In the genomic region with DNA sequence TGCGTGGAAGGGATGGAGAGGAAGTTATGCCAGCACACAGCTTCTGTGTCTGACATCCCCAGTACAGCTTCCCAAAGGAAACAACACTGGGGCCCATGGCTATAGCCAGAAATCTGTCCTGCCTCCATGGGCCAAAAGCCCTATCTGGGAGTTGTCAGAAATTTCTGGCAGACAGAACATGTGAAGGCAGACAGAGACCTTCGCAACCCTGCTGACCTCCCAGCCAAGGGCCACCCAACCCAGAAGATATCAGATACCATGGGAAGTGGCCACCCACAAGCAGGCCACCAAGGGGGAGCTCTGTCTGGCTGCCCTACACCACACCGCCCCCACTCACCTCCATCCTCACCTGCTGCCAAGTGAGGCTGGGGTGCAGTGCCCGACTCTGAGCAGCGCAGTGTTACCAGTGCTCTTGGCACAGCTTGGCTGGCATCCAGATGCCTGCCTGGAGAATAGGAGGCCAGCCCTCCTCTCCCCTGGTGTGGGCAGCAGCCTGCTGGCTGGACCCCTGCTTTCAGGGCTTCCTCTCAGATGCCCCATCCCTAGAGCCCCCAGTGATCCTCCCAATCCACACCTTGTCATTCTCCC, we compare ENCODE assay signal across 21 cellular contexts.
DNase-seq lines count a peak whose midpoint lies in the region; ATAC-seq, FAIRE-seq and TF ChIP-seq lines count a peak whose summit lies in the region.
"Had no signal": no experiment of that assay in that cellular context is flagged by ENCODE, and none has a peak within 500 bp of the region (broad histone marks: within the 10 kb centered on the region; RNA-seq: fewer than 3 reads in every experiment).

No MANE protein-coding gene starts in this region.

- H3K18ac ChIP-seq in H1 (ENCODE audit: extremely low read depth, low read length) = no peak overlapping the region

- 0 out of 2 replicates have a peak overlapping the region, but pooled peaks have one; percentile 61 for H2BK15ac ChIP-seq in H1 (ENCODE audit: low read length)

- H2BK5ac ChIP-seq in H1 (ENCODE audit: low read depth, low read length) = no peak overlapping the region

- H3K4me3 Mint-ChIP-seq in natural killer cell treated with Interleukin-12 subunit alpha and Interleukin-12 subunit beta and Interleukin-15 and Interleukin-18, amount 100 ng/mL, for 72 hours = no peak overlapping the region
- no peak overlapping the region for H3K4me3 Mint-ChIP-seq in natural killer cell
- H3K4me3 Mint-ChIP-seq: B cell, CD14-positive monocyte, HFFc6 had no signal

- H3K9ac ChIP-seq in H1 (replicated peaks in 1 of 4; ENCODE audit: extremely low read depth in 1 of 4, low read depth in 3 of 4, low read length in 3 of 4) = 0 out of 7 replicates have a peak overlapping the region, but pooled peaks of 1 of the 4 experiments have one; percentile 1

- H3K27me3 ChIP-seq in H1 (replicated peaks in 1 of 4; ENCODE audit: control insufficient read depth in 3 of 4, extremely low read depth in 1 of 4, insufficient read depth in 3 of 4, low read length in 3 of 4) = peaks cover 0 to 4% (median 0%) of the 10 kb centered on the region in 4 experiments; a peak in 1 of 7 replicates
- H3K27me3 ChIP-seq: MG63, Peyer's patch, SJSA1 had no signal

- H2BK12ac ChIP-seq in H1 (ENCODE audit: low read depth, low read length) = no peak overlapping the region

- 0 out of 2 replicates have a peak overlapping the region, but pooled peaks have one; percentile 48 for H2BK20ac ChIP-seq in H1 (ENCODE audit: low read length)

- H4K5ac ChIP-seq in H1 (ENCODE audit: insufficient read length, low read depth, low read length) = no peak overlapping the region

- no peak for TF ChIP-seq RAD21 in H1 (IDR thresholded peaks at IDR 0.05 in 1 of 2, conservative IDR thresholded peaks at IDR 0.05 in 1 of 2; ENCODE audit: low read depth in 2 of 2, low read length in 2 of 2)

- no peak for TF ChIP-seq EP300 in H1 (IDR thresholded peaks at IDR 0.05; ENCODE audit: borderline replicate concordance in 1 of 2, low read depth in 2 of 2, low read length in 2 of 2)

- no peak overlapping the region for H2AK5ac ChIP-seq in H1 (ENCODE audit: low read depth, low read length)

- H3K27ac ChIP-seq in H1 (ENCODE audit: low read depth, low read length) = no peak overlapping the region
- H3K27ac ChIP-seq: Peyer's patch, SJSA1 had no signal

- no peaks in the 10 kb centered on the region for H3K36me3 ChIP-seq in H1 (ENCODE audit: control insufficient read depth in 2 of 4, insufficient read depth in 4 of 4, low read length in 3 of 4)
- H3K36me3 ChIP-seq: MG63, Peyer's patch, SJSA1 had no signal

- H3K4me1 Mint-ChIP-seq in natural killer cell treated with Interleukin-12 subunit alpha and Interleukin-12 subunit beta and Interleukin-15 and Interleukin-18, amount 100 ng/mL, for 72 hours (ENCODE audit: low read depth in 2 of 2) = no peaks in the 10 kb centered on the region
- no peaks in the 10 kb centered on the region for H3K4me1 Mint-ChIP-seq in natural killer cell
- H3K4me1 Mint-ChIP-seq: B cell, CD14-positive monocyte had no signal

- no peak overlapping the region for H3K4me3 ChIP-seq in H1 (ENCODE audit: extremely low read depth in 1 of 4, insufficient read depth in 2 of 4, low read depth in 3 of 4, low read length in 4 of 4)
- H3K4me3 ChIP-seq: K562, MG63, Peyer's patch, SJSA1 had no signal

- H3K36me3 Mint-ChIP-seq in natural killer cell treated with Interleukin-12 subunit alpha and Interleukin-12 subunit beta and Interleukin-15 and Interleukin-18, amount 100 ng/mL, for 72 hours = no peaks in the 10 kb centered on the region
- no peaks in the 10 kb centered on the region for H3K36me3 Mint-ChIP-seq in natural killer cell
- H3K36me3 Mint-ChIP-seq: CD14-positive monocyte had no signal

- H3K27me3 Mint-ChIP-seq in natural killer cell treated with Interleukin-12 subunit alpha and Interleukin-12 subunit beta and Interleukin-15 and Interleukin-18, amount 100 ng/mL, for 72 hours = peaks cover 13 to 27% of the 10 kb centered on the region in 2 donors
- peaks cover 25 to 26% of the 10 kb centered on the region in 2 donors for H3K27me3 Mint-ChIP-seq in natural killer cell (ENCODE audit: low read depth in 2 of 2)

- CTCF ChIA-PET in H1 (lab: Charles Lee; ENCODE audit: partially characterized antibody) = interaction anchor here (1.1 to 1.6 kb wide), 6 partner anchors 8 to 100 kb away, joined by 3 to 4 read pairs (median 4); no protein-coding TSS in a partner anchor

- peak; percentile 9 to 11 for ATAC-seq in natural killer cell treated with Interleukin-12 subunit alpha and Interleukin-12 subunit beta and Interleukin-15 and Interleukin-18, amount 100 ng/mL, for 72 hours
- no peak for ATAC-seq in natural killer cell
- ATAC-seq in HG02884 (IDR thresholded peaks at IDR 0.05; ENCODE audit: unreplicated experiment) = no peak
- ATAC-seq in GM19397 (IDR thresholded peaks at IDR 0.05; ENCODE audit: unreplicated experiment) = no peak
- ATAC-seq: K562 had no signal

- no peak for TF ChIP-seq POLR2A in H1 (IDR thresholded peaks at IDR 0.05; ENCODE audit: control extremely low read depth in 1 of 2, low read depth in 2 of 2, low read length in 2 of 2)

- FAIRE-seq in H1 (lab: Jason Lieb, UNC) = no peak
- FAIRE-seq: A204.1, K562 had no signal

- POLR2A ChIA-PET in H1 (lab: Charles Lee; ENCODE audit: partially characterized antibody) = no interaction called here

- H3K23ac ChIP-seq in H1 (ENCODE audit: insufficient read length) = no peak overlapping the region

- DNase-seq in NCI-H345 (lab: John Stamatoyannopoulos, UW) (peak; percentile 62), NCI-H345 treated with DMSO at 0.1 percent for 48 hours (lab: John Stamatoyannopoulos, UW; ENCODE audit: unreplicated experiment) (no peak), natural killer cell (no peak), H1 (ENCODE audit: low read depth in 1 of 2, low spot score in 2 of 2) (no peak)
- no peak for DNase-seq in natural killer cell treated with Interleukin-12 subunit alpha and Interleukin-12 subunit beta and Interleukin-15 and Interleukin-18, amount 100 ng/mL, for 72 hours (ENCODE audit: low spot score)
- DNase-seq: H7, HFFc6, MG63, NCI-H146, NCI-H2029, NCI-H2171 treated with DMSO at 0.1 percent for 48 hours, NCI-H510A, NCI-H748 treated with DMSO at 0.1 percent for 48 hours had no signal

- H3K9me3 ChIP-seq in H1 (ENCODE audit: insufficient read depth in 2 of 2, low read depth in 1 of 2, low read length in 1 of 2) = no peaks in the 10 kb centered on the region; a peak in 1 of 4 replicates
- H3K9me3 ChIP-seq: MG63, Peyer's patch, SJSA1 had no signal

- no peaks in the 10 kb centered on the region for H3K23me2 ChIP-seq in H1 (ENCODE audit: low read depth, low read length)

- H2AFZ ChIP-seq in H1 (ENCODE audit: low read length) = no peak overlapping the region

- H3K79me1 ChIP-seq in H1 (ENCODE audit: low read depth, low read length) = no peaks in the 10 kb centered on the region

- no peak overlapping the region for H3K14ac ChIP-seq in H1 (ENCODE audit: insufficient read length)

- intact Hi-C loops in natural killer cell (cut with micrococcal nuclease) = no loop called here

- no peak overlapping the region for H3K4ac ChIP-seq in H1 (replicated peaks; ENCODE audit: insufficient read length, low read depth, low read length)

- H3K9me3 Mint-ChIP-seq in natural killer cell treated with Interleukin-12 subunit alpha and Interleukin-12 subunit beta and Interleukin-15 and Interleukin-18, amount 100 ng/mL, for 72 hours = no peaks in the 10 kb centered on the region
- H3K9me3 Mint-ChIP-seq in natural killer cell = no peaks in the 10 kb centered on the region
- H3K9me3 Mint-ChIP-seq: CD14-positive monocyte, HFFc6 had no signal

- H4K91ac ChIP-seq in H1 (replicated peaks; ENCODE audit: insufficient read length, low read length) = no peak overlapping the region

- H2BK120ac ChIP-seq in H1 (replicated peaks; ENCODE audit: low read depth, low read length) = no peak overlapping the region

- H3K27ac Mint-ChIP-seq in natural killer cell treated with Interleukin-12 subunit alpha and Interleukin-12 subunit beta and Interleukin-15 and Interleukin-18, amount 100 ng/mL, for 72 hours = no peak overlapping the region
- H3K27ac Mint-ChIP-seq in natural killer cell = no peak overlapping the region
- H3K27ac Mint-ChIP-seq: B cell, HFFc6 had no signal

- H3K79me2 ChIP-seq in H1 (ENCODE audit: control insufficient read depth in 1 of 2, insufficient read depth in 2 of 2, low read length in 2 of 2) = no peaks in the 10 kb centered on the region

- 92% methylated on average over 5 of the region's 5 CpGs; no CpG with 5 or more reads in 1 of the 2 experiments for WGBS in H1 (ENCODE audit: extremely low coverage in 1 of 2, insufficient coverage in 1 of 2, insufficient read length in 1 of 2, insufficient replicate concordance in 2 of 2, low coverage in 1 of 2, low lambda C conversion rate in 2 of 2, missing lambda C conversion rate in 1 of 2), 2 experiments

- TF ChIP-seq CTCF in natural killer cell (IDR thresholded peaks at IDR 0.05) (no peak), H1 (IDR thresholded peaks at IDR 0.05; ENCODE audit: control extremely low read depth in 1 of 3, insufficient read depth in 1 of 3, low read depth in 1 of 3, low read length in 3 of 3) (no peak)

- peaks cover 0 to 2% of the 10 kb centered on the region in 2 experiments for H4K20me1 ChIP-seq in H1 (replicated peaks in 1 of 2; ENCODE audit: control insufficient read depth in 1 of 2, insufficient read depth in 2 of 2, low read length in 2 of 2)

- no peak overlapping the region for H3K56ac ChIP-seq in H1 (replicated peaks; ENCODE audit: insufficient read length, low read depth, low read length)

- no peak overlapping the region for H3K4me2 ChIP-seq in H1 (ENCODE audit: insufficient read depth in 1 of 2, low read depth in 2 of 2, low read length in 2 of 2)

- no peak overlapping the region; the same call in 1 of the 2 replicates for H4K8ac ChIP-seq in H1 (ENCODE audit: extremely low read depth, insufficient read depth, low read length)

- H3K4me1 ChIP-seq in H1 (replicated peaks in 1 of 4; ENCODE audit: control insufficient read depth in 3 of 4, insufficient read depth in 4 of 4, low read length in 3 of 4) = peaks cover 0 to 9% (median 7%) of the 10 kb centered on the region in 4 experiments; a peak in 6 of 7 replicates
- H3K4me1 ChIP-seq: Peyer's patch, SJSA1 had no signal

TF ChIP-seq in H1, 55 proteins besides CTCF, POLR2A, EP300 and RAD21 (continues in another document):
- TF ChIP-seq ASH2L (IDR thresholded peaks at IDR 0.05; ENCODE audit: low read length) (no peak), KDM5A (IDR thresholded peaks at IDR 0.05; ENCODE audit: low read length) (no peak), ATF3 (IDR thresholded peaks at IDR 0.05; ENCODE audit: insufficient read depth, low read depth, low read length) (no peak), TBP (IDR thresholded peaks at IDR 0.05; ENCODE audit: low read depth, low read length) (no peak), TAF1 (IDR thresholded peaks at IDR 0.05; ENCODE audit: low read depth, low read length) (no peak), EZH2 (IDR thresholded peaks at IDR 0.05; ENCODE audit: low read depth, low read length, severe bottlenecking) (no peak), SRF (IDR thresholded peaks at IDR 0.05; ENCODE audit: low read depth, low read length) (no peak), SP4 (IDR thresholded peaks at IDR 0.05; ENCODE audit: low read length) (no peak)

Comparison
In these comparisons a context has a peak if more than half of its experiments do, and no peak if none do; other contexts are left out.
1. ATAC-seq: peak in natural killer cell treated with Interleukin-12 subunit alpha and Interleukin-12 subunit beta and Interleukin-15 and Interleukin-18, amount 100 ng/mL, for 72 hours (2 of 2); none in natural killer cell (0 of 3), HG02884 (single experiment) and GM19397 (single experiment).